31 cellular contexts compared by ENCODE assay signal in the genomic region with DNA sequence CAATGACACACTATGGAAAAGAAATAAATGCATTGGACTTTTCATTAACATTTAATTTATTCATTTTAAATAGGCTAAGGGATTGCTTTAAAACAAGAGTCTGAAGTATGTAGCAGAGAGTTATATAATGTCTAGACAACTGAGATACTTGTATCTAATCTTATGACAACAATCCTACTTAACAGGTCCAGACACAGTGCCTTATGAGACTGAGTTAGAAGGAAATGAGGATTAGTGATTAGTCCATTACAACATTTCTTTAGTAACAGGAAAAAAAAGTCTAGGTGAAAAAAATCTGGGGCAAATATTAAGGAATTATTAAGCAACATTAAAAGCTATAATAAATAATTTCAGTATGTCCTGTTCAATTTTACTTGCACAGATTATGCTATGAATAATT.
DNase-seq lines count a peak whose midpoint lies in the region; ATAC-seq and TF ChIP-seq lines count a peak whose summit lies in the region.
"Had no signal": no experiment of that assay in that cellular context is flagged by ENCODE, and none has a peak within 500 bp of the region (broad histone marks: within the 10 kb centered on the region; RNA-seq: fewer than 3 reads in every experiment).

No MANE protein-coding gene starts in this region.

- intact Hi-C loops in left ventricle myocardium superior (cut with micrococcal nuclease) (no loop called here), left ventricle myocardium inferior (cut with micrococcal nuclease) (no loop called here)

- no peak for DNase-seq in left ventricle myocardium superior
- DNase-seq in left ventricle myocardium inferior, result no peak
- DNase-seq in epithelial cell of esophagus (ENCODE audit: low read depth), result peak; percentile 81
- no peak for DNase-seq in NK-92 treated with Interleukin-12 subunit alpha and Interleukin-12 subunit beta, amount 100 ng/mL, for 24 hours (lab: John Stamatoyannopoulos, UW)
- DNase-seq in iPS-NIHi11 (ENCODE audit: low spot score), result no peak
- DNase-seq in NCI-H2171 (lab: John Stamatoyannopoulos, UW), result no peak
- DNase-seq: activated CD4-positive, alpha-beta T cell treated with anti-CD3 and anti-CD28 coated beads, Interleukin-2, amount 50 U/mL, for 1 hour; activated naive CD8-positive, alpha-beta T cell treated with anti-CD3 and anti-CD28 coated beads, Interleukin-2, amount 50 U/mL, for 24 hours; activated T-cell treated with anti-CD3 and anti-CD28 coated beads, Interleukin-2, amount 50 U/mL, for 4 hours; COR-L47; DMS79; endodermal cell; esophagus squamous epithelium; gastrocnemius medialis; GDM1; IMR-90; left cardiac atrium; NCI-H1092; NCI-H1694; NCI-H446; NCI-H748 treated with DMSO at 0.1 percent for 48 hours; RPMI8226; T1000; transverse colon had no signal

- no peaks in the 10 kb centered on the region for H3K27me3 ChIP-seq in left ventricle myocardium inferior (ENCODE audit: low read depth)
- H3K27me3 ChIP-seq: esophagus squamous epithelium, SJSA1 had no signal

- H3K9me3 ChIP-seq in left ventricle myocardium inferior (replicated peaks) (no peaks in the 10 kb centered on the region), mesodermal cell (ENCODE audit: control insufficient read depth, low read length) (no peaks in the 10 kb centered on the region)
- H3K9me3 ChIP-seq: esophagus squamous epithelium, gastrocnemius medialis, prostate gland, SJSA1, transverse colon had no signal

- H3K4me3 ChIP-seq in left ventricle myocardium inferior, result no peak overlapping the region
- H3K4me3 ChIP-seq in epithelial cell of esophagus (ENCODE audit: low read length), result no peak overlapping the region
- no peak overlapping the region for H3K4me3 ChIP-seq in mesodermal cell (ENCODE audit: extremely low read depth, insufficient read depth, low read length, poor library complexity, severe bottlenecking)
- H3K4me3 ChIP-seq: esophagus squamous epithelium, gastrocnemius medialis, prostate gland, SJSA1, transverse colon had no signal

- H3K27ac ChIP-seq in left ventricle myocardium inferior (replicated peaks), result no peak overlapping the region
- peak overlapping the region; percentile 26 for H3K27ac ChIP-seq in mesodermal cell (ENCODE audit: low read depth, low read length, severe bottlenecking)
- H3K27ac ChIP-seq: C4-2B, esophagus squamous epithelium, gastrocnemius medialis, prostate gland, SJSA1, transverse colon had no signal

- H3K36me3 ChIP-seq in left ventricle myocardium inferior (no peaks in the 10 kb centered on the region), mesodermal cell (ENCODE audit: control insufficient read depth, insufficient read depth, low read length) (no peaks in the 10 kb centered on the region)
- H3K36me3 ChIP-seq: esophagus squamous epithelium, gastrocnemius medialis, prostate gland, SJSA1, transverse colon had no signal

- H3K4me1 ChIP-seq in left ventricle myocardium inferior (peaks cover 46% of the 10 kb centered on the region), mesodermal cell (ENCODE audit: control insufficient read depth, insufficient read depth, low read length, poor library complexity, severe bottlenecking) (peaks cover 12% of the 10 kb centered on the region)
- H3K4me1 ChIP-seq: gastrocnemius medialis, prostate gland, SJSA1 had no signal

- TF ChIP-seq CTCF in left ventricle myocardium inferior (IDR thresholded peaks at IDR 0.05; ENCODE audit: borderline replicate concordance) (no peak), epithelial cell of esophagus (IDR thresholded peaks at IDR 0.05; ENCODE audit: insufficient read depth, low read depth, low read length, missing control alignments) (no peak)

- ATAC-seq in left ventricle myocardium superior, result peak; percentile 34
- no peak for ATAC-seq in GM19452 (IDR thresholded peaks at IDR 0.05; ENCODE audit: unreplicated experiment)
- ATAC-seq: activated naive CD8-positive, alpha-beta T cell treated with anti-CD3 and anti-CD28 coated beads, Interleukin-2, amount 50 U/mL, for 24 hours; activated T-cell treated with anti-CD3 and anti-CD28 coated beads, Interleukin-2, amount 50 U/mL, for 4 hours; gastrocnemius medialis; HCT116; stimulated activated effector memory CD8-positive, alpha-beta T cell treated with anti-CD3 and anti-CD28 coated beads, Interleukin-12 subunit alpha, Interleukin-12 subunit beta, amount 100 ng/mL, for 72 hours had no signal
